Comparison of ENCODE assay signal across 2 cellular contexts in the genomic region with DNA sequence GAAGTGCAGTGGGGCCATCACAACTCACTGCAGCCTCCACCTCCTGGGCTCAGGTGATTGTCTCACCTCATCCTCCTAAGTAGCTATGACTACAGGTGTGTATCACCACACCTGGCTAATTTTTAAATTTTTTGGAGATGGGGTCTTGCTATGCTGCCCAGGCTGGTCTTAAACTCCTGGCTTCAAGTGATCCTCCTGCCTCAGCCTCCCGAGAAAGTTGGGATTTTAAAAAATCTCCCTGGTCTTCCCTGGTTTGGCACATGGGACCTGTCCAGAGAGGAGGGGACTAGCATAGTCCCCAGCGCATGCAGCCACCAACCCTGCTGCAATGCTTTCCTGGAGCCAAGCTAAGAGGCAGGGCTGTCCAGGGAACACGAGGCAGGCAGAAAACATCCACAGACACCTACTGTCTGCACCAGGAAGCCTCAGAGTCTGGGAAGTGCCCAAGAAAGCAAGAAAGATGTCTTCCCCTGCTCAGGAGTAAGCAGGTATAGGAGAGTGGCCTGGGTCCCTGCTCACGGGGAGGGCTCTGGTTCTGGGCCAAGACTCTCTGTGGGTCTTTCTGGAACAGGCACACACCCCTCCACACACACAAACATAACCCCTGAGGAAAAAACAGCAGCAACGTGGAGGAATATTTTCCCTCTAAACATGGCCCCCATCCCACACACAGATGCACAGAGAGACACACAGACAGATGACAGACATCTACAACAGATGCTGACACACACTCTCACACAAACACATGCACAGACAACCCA.
TF ChIP-seq lines count a peak whose summit lies in the region.

No MANE protein-coding gene starts in this region.

TF ChIP-seq in IMR-90, 13 proteins besides CTCF, POLR2A, EP300 and RAD21:
- no peak for TF ChIP-seq CHD1 (IDR thresholded peaks at IDR 0.05; ENCODE audit: low read depth, low read length)
- TF ChIP-seq CEBPB (IDR thresholded peaks at IDR 0.05; ENCODE audit: low read depth, low read length) = no peak
- TF ChIP-seq NFE2L2 (IDR thresholded peaks at IDR 0.05; ENCODE audit: low read depth, low read length) = no peak
- TF ChIP-seq MAFK (IDR thresholded peaks at IDR 0.05; ENCODE audit: low read depth, low read length) = no peak

TF ChIP-seq in K562, 482 proteins besides CTCF, POLR2A, EP300 and RAD21:
- TF ChIP-seq RBM25 (IDR thresholded peaks at IDR 0.05; ENCODE audit: low read depth, low read length, severe bottlenecking) (peak; percentile 53), ZNF121 (CRISPR knock-in tag; conservative IDR thresholded peaks at IDR 0.05) (peak; percentile 94), CREB3 (tag; conservative IDR thresholded peaks at IDR 0.05; ENCODE audit: low read depth) (no peak)
- TF ChIP-seq, protein P1, sequence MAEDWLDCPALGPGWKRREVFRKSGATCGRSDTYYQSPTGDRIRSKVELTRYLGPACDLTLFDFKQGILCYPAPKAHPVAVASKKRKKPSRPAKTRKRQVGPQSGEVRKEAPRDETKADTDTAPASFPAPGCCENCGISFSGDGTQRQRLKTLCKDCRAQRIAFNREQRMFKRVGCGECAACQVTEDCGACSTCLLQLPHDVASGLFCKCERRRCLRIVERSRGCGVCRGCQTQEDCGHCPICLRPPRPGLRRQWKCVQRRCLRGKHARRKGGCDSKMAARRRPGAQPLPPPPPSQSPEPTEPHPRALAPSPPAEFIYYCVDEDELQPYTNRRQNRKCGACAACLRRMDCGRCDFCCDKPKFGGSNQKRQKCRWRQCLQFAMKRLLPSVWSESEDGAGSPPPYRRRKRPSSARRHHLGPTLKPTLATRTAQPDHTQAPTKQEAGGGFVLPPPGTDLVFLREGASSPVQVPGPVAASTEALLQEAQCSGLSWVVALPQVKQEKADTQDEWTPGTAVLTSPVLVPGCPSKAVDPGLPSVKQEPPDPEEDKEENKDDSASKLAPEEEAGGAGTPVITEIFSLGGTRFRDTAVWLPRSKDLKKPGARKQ (CRISPR knock-in tag; IDR thresholded peaks at IDR 0.05) = no peak
